Comparison of ENCODE assay signal across 12 cellular contexts in genomic region chr1:93722081-93723031, GRCh38. TPM values are rescaled to one million over a fixed set of nuclear protein-coding genes. Genes with fewer than 3 reads are reported as not detected.
DNase-seq lines count a peak whose midpoint lies in the region; ATAC-seq, FAIRE-seq and TF ChIP-seq lines count a peak whose summit lies in the region.
"Had no signal": no experiment of that assay in that cellular context is flagged by ENCODE, and none has a peak within 500 bp of the region (broad histone marks: within the 10 kb centered on the region; RNA-seq: fewer than 3 reads in every experiment).

No MANE protein-coding gene starts in this region.

- H3K4me3 Mint-ChIP-seq in glutamatergic neuron (ENCODE audit: unreplicated experiment) (peak overlapping the region; percentile 49), osteocyte (ENCODE audit: unreplicated experiment) (no peak overlapping the region)
- no peak overlapping the region for H3K4me3 Mint-ChIP-seq in activated CD8-positive, alpha-beta T cell treated with anti-CD3 and anti-CD28 coated beads, Interleukin-2, amount 10 ng/mL, durations not matched to agents 7 days and 5 days
- H3K4me3 Mint-ChIP-seq: activated CD8-positive, alpha-beta memory T cell treated with anti-CD3 and anti-CD28 coated beads, Interleukin-2, amount 10 ng/mL, durations not matched to agents 7 days and 5 days had no signal

- in situ Hi-C loops in SK-MEL-5 (cut with HindIII; ENCODE audit: low pct_unique_long_range_greater_than_20kb, low sequenced_read_pairs): no loop called here

- H3K27ac Mint-ChIP-seq in glutamatergic neuron (ENCODE audit: unreplicated experiment) (peak overlapping the region; percentile 84), osteocyte (ENCODE audit: unreplicated experiment) (peak overlapping the region; percentile 45)
- H3K27ac Mint-ChIP-seq in activated CD8-positive, alpha-beta T cell treated with anti-CD3 and anti-CD28 coated beads, Interleukin-2, amount 10 ng/mL, durations not matched to agents 7 days and 5 days: no peak overlapping the region
- H3K27ac Mint-ChIP-seq: activated CD8-positive, alpha-beta memory T cell treated with anti-CD3 and anti-CD28 coated beads, Interleukin-2, amount 10 ng/mL, durations not matched to agents 7 days and 5 days had no signal

- TF ChIP-seq CTCF in glutamatergic neuron (IDR thresholded peaks at IDR 0.05; ENCODE audit: partially characterized antibody, unreplicated experiment): no peak
- no peak for TF ChIP-seq CTCF in osteocyte (IDR thresholded peaks at IDR 0.05)
- no peak for TF ChIP-seq CTCF in D721Med (IDR thresholded peaks at IDR 0.05; ENCODE audit: insufficient read depth, missing control alignments)

- H3K27me3 Mint-ChIP-seq in glutamatergic neuron (ENCODE audit: unreplicated experiment): peaks cover 8% of the 10 kb centered on the region
- no peaks in the 10 kb centered on the region for H3K27me3 Mint-ChIP-seq in osteocyte (ENCODE audit: unreplicated experiment)
- H3K27me3 Mint-ChIP-seq in activated CD8-positive, alpha-beta T cell treated with anti-CD3 and anti-CD28 coated beads, Interleukin-2, amount 10 ng/mL, durations not matched to agents 7 days and 5 days (ENCODE audit: low read depth): peaks cover 1% of the 10 kb centered on the region
- H3K27me3 Mint-ChIP-seq: activated CD8-positive, alpha-beta memory T cell treated with anti-CD3 and anti-CD28 coated beads, Interleukin-2, amount 10 ng/mL, durations not matched to agents 7 days and 5 days had no signal

- CTCF ChIA-PET in activated CD8-positive, alpha-beta T cell treated with anti-CD3 and anti-CD28 coated beads, Interleukin-2, amount 10 ng/mL, durations not matched to agents 7 days and 5 days (lab: Charles Lee): no interaction called here

- peaks cover 16% of the 10 kb centered on the region for H3K4me1 Mint-ChIP-seq in glutamatergic neuron (ENCODE audit: low read depth, unreplicated experiment)
- H3K4me1 Mint-ChIP-seq in osteocyte (ENCODE audit: unreplicated experiment): peaks cover 22% of the 10 kb centered on the region
- H3K4me1 Mint-ChIP-seq in activated CD8-positive, alpha-beta T cell treated with anti-CD3 and anti-CD28 coated beads, Interleukin-2, amount 10 ng/mL, durations not matched to agents 7 days and 5 days (ENCODE audit: low read depth): no peaks in the 10 kb centered on the region

- peaks cover 4% of the 10 kb centered on the region for H3K36me3 Mint-ChIP-seq in glutamatergic neuron (ENCODE audit: unreplicated experiment)
- no peaks in the 10 kb centered on the region for H3K36me3 Mint-ChIP-seq in osteocyte (ENCODE audit: unreplicated experiment)
- peaks cover 2% of the 10 kb centered on the region for H3K36me3 Mint-ChIP-seq in activated CD8-positive, alpha-beta T cell treated with anti-CD3 and anti-CD28 coated beads, Interleukin-2, amount 10 ng/mL, durations not matched to agents 7 days and 5 days (ENCODE audit: low read depth)

- H3K9me3 Mint-ChIP-seq in glutamatergic neuron (ENCODE audit: unreplicated experiment): peaks cover 4% of the 10 kb centered on the region
- no peaks in the 10 kb centered on the region for H3K9me3 Mint-ChIP-seq in osteocyte (ENCODE audit: unreplicated experiment)
- H3K9me3 Mint-ChIP-seq in activated CD8-positive, alpha-beta T cell treated with anti-CD3 and anti-CD28 coated beads, Interleukin-2, amount 10 ng/mL, durations not matched to agents 7 days and 5 days (ENCODE audit: insufficient read depth): no peaks in the 10 kb centered on the region

- no peak for FAIRE-seq in D721Med (lab: Jason Lieb, UNC)

- DNase-seq in COLO829 (ENCODE audit: low spot score) (peak; percentile 27), SK-MEL-5 (ENCODE audit: low read depth, low spot score) (peak; percentile 54), glutamatergic neuron (peak; percentile 34), osteocyte (ENCODE audit: extremely low spot score, unreplicated experiment) (no peak), D721Med (ENCODE audit: insufficient read length, low spot score) (no peak), Ammon's horn (ENCODE audit: low spot score) (no peak)
- no peak for DNase-seq in activated CD8-positive, alpha-beta T cell treated with anti-CD3 and anti-CD28 coated beads, Interleukin-2, amount 10 ng/mL, durations not matched to agents 7 days and 5 days
- DNase-seq: activated CD8-positive, alpha-beta memory T cell treated with anti-CD3 and anti-CD28 coated beads, Interleukin-2, amount 10 ng/mL, durations not matched to agents 7 days and 5 days; central memory CD4-positive, alpha-beta T cell; hypothalamus; NCI-H1436 had no signal

- no peak for ATAC-seq in HG03095 (IDR thresholded peaks at IDR 0.05; ENCODE audit: unreplicated experiment)
- ATAC-seq in activated CD8-positive, alpha-beta T cell treated with anti-CD3 and anti-CD28 coated beads, Interleukin-2, amount 10 ng/mL, durations not matched to agents 7 days and 5 days: no peak
- ATAC-seq: activated CD8-positive, alpha-beta memory T cell treated with anti-CD3 and anti-CD28 coated beads, Interleukin-2, amount 10 ng/mL, durations not matched to agents 7 days and 5 days had no signal

- POLR2A ChIA-PET in activated CD8-positive, alpha-beta T cell treated with anti-CD3 and anti-CD28 coated beads, Interleukin-2, amount 10 ng/mL, durations not matched to agents 7 days and 5 days (lab: Charles Lee): no interaction called here

RNA-seq across cellular contexts. Expression of gene BCAR3, which starts 40.7 kb away (rescaled TPM):
- 34.5 and 36.9 TPM in 2 replicates for total RNA-seq in SK-MEL-5 (2014; rRNA removed; shearing (Covaris generic))
- polyA plus RNA-seq in SK-MEL-5 (2015; cell fraction: cytosol; rRNA removed): 26.4 and 30.1 TPM in 2 replicates
- 20.5 and 22.6 TPM in 2 replicates for polyA plus RNA-seq in SK-MEL-5 (2015; cell fraction: nucleus; rRNA removed)
- total RNA-seq in glutamatergic neuron (ENCODE audit: unreplicated experiment) (12.8 TPM), osteocyte (7.9 and 8.8 TPM in 2 replicates)
- under 1 TPM; 0.44 to 0.79 TPM for total RNA-seq in activated CD8-positive, alpha-beta T cell treated with anti-CD3 and anti-CD28 coated beads, Interleukin-2, amount 10 ng/mL, durations not matched to agents 7 days and 5 days

Comparison
In these comparisons a context has a peak if more than half of its experiments do, and no peak if none do; other contexts are left out.
1. DNase-seq: peak in COLO829 (single experiment), SK-MEL-5 (single experiment) and glutamatergic neuron (single experiment); none in osteocyte (single experiment), D721Med (single experiment), activated CD8-positive, alpha-beta T cell treated with anti-CD3 and anti-CD28 coated beads, Interleukin-2, amount 10 ng/mL, durations not matched to agents 7 days and 5 days (single experiment) and Ammon's horn (single experiment).